ENCODE assay signal across 23 cellular contexts in the genomic region with DNA sequence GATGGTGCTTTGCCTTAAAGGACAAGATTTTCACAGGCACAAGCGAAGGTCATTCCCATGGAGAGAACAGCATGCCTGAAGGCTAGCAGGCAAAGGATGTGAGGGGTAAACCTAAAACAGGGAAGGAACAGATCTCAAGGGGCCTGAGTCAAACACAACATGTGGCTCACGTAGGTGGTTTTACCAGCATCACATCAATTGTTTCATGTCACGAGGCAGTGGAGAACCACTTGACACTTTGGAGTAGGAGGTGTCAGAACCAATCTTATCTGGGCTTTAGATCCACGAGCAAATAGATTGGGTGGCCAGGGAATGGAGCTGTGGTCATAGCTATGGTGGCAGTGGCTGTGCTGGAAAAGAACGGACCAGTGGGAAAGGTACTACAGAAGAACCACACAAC. TPM values are rescaled to one million over a fixed set of nuclear protein-coding genes. Genes with fewer than 3 reads are reported as not detected.
A peak's percentile ranks its signal among the peaks of the same experiment; 100 is the strongest.
DNase-seq lines count a peak whose midpoint lies in the region; ATAC-seq and TF ChIP-seq lines count a peak whose summit lies in the region.
"Had no signal": no experiment of that assay in that cellular context is flagged by ENCODE, and none has a peak within 500 bp of the region (broad histone marks: within the 10 kb centered on the region; RNA-seq: fewer than 3 reads in every experiment).

No MANE protein-coding gene starts in this region.

- H3K4me1 ChIP-seq in CD4-positive, alpha-beta memory T cell (ENCODE audit: insufficient read depth, low read length), result no peaks in the 10 kb centered on the region
- H3K4me1 ChIP-seq: prostate gland, sigmoid colon had no signal

- intact Hi-C loops in CD4-positive, alpha-beta memory T cell (cut with micrococcal nuclease), result no loop called here

- no peak for TF ChIP-seq CTCF in 22Rv1 (IDR thresholded peaks at IDR 0.05)

- H3K27me3 Mint-ChIP-seq in CD4-positive, alpha-beta memory T cell, result no peaks in the 10 kb centered on the region
- H3K27me3 Mint-ChIP-seq in activated naive CD8-positive, alpha-beta T cell treated with anti-CD3 and anti-CD28 coated beads for 36 hours, result no peaks in the 10 kb centered on the region
- H3K27me3 Mint-ChIP-seq: type B pancreatic cell had no signal

- POLR2A ChIA-PET in CD4-positive, alpha-beta memory T cell (lab: Charles Lee; ENCODE audit: partially characterized antibody), result interaction anchor here (12.8 kb wide), 1 partner anchor 8 kb away, joined by 323 read pairs; a partner anchor contains a TSS

- peaks cover 0 to under 1% (median 0%) of the 10 kb centered on the region in 8 donors for H3K9me3 Mint-ChIP-seq in CD4-positive, alpha-beta memory T cell
- H3K9me3 Mint-ChIP-seq in activated naive CD8-positive, alpha-beta T cell treated with anti-CD3 and anti-CD28 coated beads for 36 hours, result no peaks in the 10 kb centered on the region

- no peak overlapping the region for H3K4me3 ChIP-seq in CD4-positive, alpha-beta memory T cell (ENCODE audit: low read length in 2 of 2)
- H3K4me3 ChIP-seq: GM23338, MG63, prostate gland, sigmoid colon had no signal

- peaks cover 17 to 43% of the 10 kb centered on the region in 2 donors for H3K36me3 Mint-ChIP-seq in CD4-positive, alpha-beta memory T cell
- peaks cover 34% of the 10 kb centered on the region for H3K36me3 Mint-ChIP-seq in activated naive CD8-positive, alpha-beta T cell treated with anti-CD3 and anti-CD28 coated beads for 36 hours

- no peaks in the 10 kb centered on the region for H3K9me3 ChIP-seq in CD4-positive, alpha-beta memory T cell (ENCODE audit: control insufficient read depth in 1 of 2, low read length in 2 of 2)
- H3K9me3 ChIP-seq: neutrophil, prostate gland, sigmoid colon had no signal

- H3K27ac Mint-ChIP-seq in CD4-positive, alpha-beta memory T cell, result peak overlapping the region in 4 of 7 donors; percentile 35 to 73 (median 54)
- peak overlapping the region; percentile 4 for H3K27ac Mint-ChIP-seq in activated naive CD8-positive, alpha-beta T cell treated with anti-CD3 and anti-CD28 coated beads for 36 hours
- H3K27ac Mint-ChIP-seq: GM23338, type B pancreatic cell had no signal

- DNase-seq in CD4-positive, alpha-beta memory T cell, result no peak
- no peak for DNase-seq in activated naive CD8-positive, alpha-beta T cell treated with anti-CD3 and anti-CD28 coated beads for 36 hours
- DNase-seq in inferior parietal cortex (ENCODE audit: extremely low spot score) (peak; percentile 12), NCI-H2196 (lab: John Stamatoyannopoulos, UW; ENCODE audit: unreplicated experiment) (no peak), HPDE6-E6E7 (ENCODE audit: extremely low spot score) (no peak), germinal center (ENCODE audit: low spot score) (no peak)
- DNase-seq: activated CD4-positive, alpha-beta T cell treated with anti-CD3 and anti-CD28 coated beads for 1 hour; activated gamma-delta T cell treated with Interleukin-2 at 50 U/mL for 16 hours; aorta; KBM-7; left cardiac atrium; MG63; NCI-H2081; NCI-H510A treated with DMSO at 0.1 percent for 48 hours; NK-92 treated with Interleukin-12 subunit alpha and Interleukin-12 subunit beta, amount 100 ng/mL, for 24 hours; SHP77 treated with DMSO at 0.1 percent for 48 hours; sigmoid colon had no signal

- CTCF ChIA-PET in CD4-positive, alpha-beta memory T cell (lab: Charles Lee; ENCODE audit: partially characterized antibody), result interaction anchor here (1.3 to 1.5 kb wide), 2 partner anchors 8 to 10 kb away, joined by 4 read pairs; a partner anchor contains a TSS

- peaks cover 17% of the 10 kb centered on the region for H3K36me3 ChIP-seq in CD4-positive, alpha-beta memory T cell (ENCODE audit: insufficient read depth, low read length)

- H3K27me3 ChIP-seq in CD4-positive, alpha-beta memory T cell (ENCODE audit: insufficient read depth, low read length), result no peaks in the 10 kb centered on the region
- H3K27me3 ChIP-seq: MG63, neutrophil, sigmoid colon had no signal

- H3K4me3 Mint-ChIP-seq in CD4-positive, alpha-beta memory T cell, result no peak overlapping the region
- no peak overlapping the region for H3K4me3 Mint-ChIP-seq in activated naive CD8-positive, alpha-beta T cell treated with anti-CD3 and anti-CD28 coated beads for 36 hours
- H3K4me3 Mint-ChIP-seq: GM23338, type B pancreatic cell had no signal

- no peak for ATAC-seq in HG03175 (IDR thresholded peaks at IDR 0.05; ENCODE audit: unreplicated experiment)
- ATAC-seq: GM23338, left cardiac atrium had no signal

- H3K4me1 Mint-ChIP-seq in CD4-positive, alpha-beta memory T cell, result peaks cover 4 to 13% (median 7%) of the 10 kb centered on the region in 4 donors
- H3K4me1 Mint-ChIP-seq in activated naive CD8-positive, alpha-beta T cell treated with anti-CD3 and anti-CD28 coated beads for 36 hours, result peaks cover 3% of the 10 kb centered on the region
- H3K4me1 Mint-ChIP-seq: GM23338 had no signal

- peak overlapping the region; percentile 18; the same call in 1 of the 2 replicates for H3K27ac ChIP-seq in 22Rv1
- H3K27ac ChIP-seq in CD4-positive, alpha-beta memory T cell (ENCODE audit: low read depth, low read length), result no peak overlapping the region
- H3K27ac ChIP-seq: neutrophil, prostate gland, sigmoid colon had no signal

RNA-seq across cellular contexts. Expression of a gene that starts 8.5 kb away (rescaled TPM):
- total RNA-seq in CD4-positive, alpha-beta memory T cell, result 100 to 1,000 TPM; 118 to 120 TPM
- 100 to 1,000 TPM; 339 to 387 TPM for polyA plus RNA-seq in CD4-positive, alpha-beta memory T cell
- 100 to 1,000 TPM; 214 to 225 TPM for total RNA-seq in activated naive CD8-positive, alpha-beta T cell treated with anti-CD3 and anti-CD28 coated beads for 36 hours

RNA-seq across cellular contexts. Expression of a gene that starts 9.5 kb away (rescaled TPM):
- 10 to 100 TPM; 96.1 to 97.6 TPM for total RNA-seq in CD4-positive, alpha-beta memory T cell
- 10 to 100 TPM; 12.0 to 15.5 TPM for polyA plus RNA-seq in CD4-positive, alpha-beta memory T cell
- 10 to 100 TPM; 85.4 to 89.6 TPM for total RNA-seq in activated naive CD8-positive, alpha-beta T cell treated with anti-CD3 and anti-CD28 coated beads for 36 hours

RNA-seq across cellular contexts. Expression of a gene that starts 15.2 kb away (rescaled TPM):
- total RNA-seq in CD4-positive, alpha-beta memory T cell, result 10 to 100 TPM; 13.0 to 13.3 TPM
- polyA plus RNA-seq in CD4-positive, alpha-beta memory T cell, result not detected
- total RNA-seq in activated naive CD8-positive, alpha-beta T cell treated with anti-CD3 and anti-CD28 coated beads for 36 hours, result 1 to 10 TPM; 6.1 to 7.3 TPM

RNA-seq across cellular contexts. Expression of a gene that starts 59.1 kb away (rescaled TPM):
- total RNA-seq in CD4-positive, alpha-beta memory T cell, result 100 to 1,000 TPM; 404 to 419 TPM
- 100 to 1,000 TPM; 140 to 149 TPM for polyA plus RNA-seq in CD4-positive, alpha-beta memory T cell
- 100 to 1,000 TPM; 198 to 204 TPM for total RNA-seq in activated naive CD8-positive, alpha-beta T cell treated with anti-CD3 and anti-CD28 coated beads for 36 hours
- polyA plus RNA-seq: GM23338 had no signal
